In genomic region chr7:144812379-144813283, GRCh38 we compare ENCODE assay signal across 8 cellular contexts. TPM values are rescaled to one million over a fixed set of nuclear protein-coding genes. Genes with fewer than 3 reads are reported as not detected.
A peak's percentile ranks its signal among the peaks of the same experiment; 100 is the strongest.
DNase-seq lines count a peak whose midpoint lies in the region; ATAC-seq and TF ChIP-seq lines count a peak whose summit lies in the region.

No MANE protein-coding gene starts in this region.

- peaks cover 59% of the 10 kb centered on the region for H3K4me1 Mint-ChIP-seq in activated T-cell treated with anti-CD3 and anti-CD28 coated beads, Interleukin-2, amount 50 U/mL, for 72 hours (ENCODE audit: low read depth)

- no peaks in the 10 kb centered on the region for H3K36me3 ChIP-seq in SK-N-SH (replicated peaks in 1 of 2; ENCODE audit: control insufficient read depth in 1 of 2, insufficient read depth in 2 of 2, low read length in 1 of 2)

- no peaks in the 10 kb centered on the region for H3K27me3 ChIP-seq in SK-N-SH (ENCODE audit: insufficient read depth)

- H3K27ac ChIP-seq in SK-N-SH (ENCODE audit: low read depth in 2 of 2, low read length in 1 of 2): no peak overlapping the region

- TF ChIP-seq EP300 in SK-N-SH (IDR thresholded peaks at IDR 0.05; ENCODE audit: borderline replicate concordance in 1 of 2, low read depth in 1 of 2, low read length in 1 of 2): no peak

- no peak for TF ChIP-seq CTCF in SK-N-SH (IDR thresholded peaks at IDR 0.05)

- H3K27ac Mint-ChIP-seq in activated T-cell treated with anti-CD3 and anti-CD28 coated beads, Interleukin-2, amount 50 U/mL, for 72 hours: peak overlapping the region; percentile 99

- no peaks in the 10 kb centered on the region for H3K4me1 ChIP-seq in SK-N-SH (ENCODE audit: control insufficient read depth in 1 of 2, insufficient read depth in 2 of 2, low read depth in 1 of 2, low read length in 1 of 2)

- CTCF ChIA-PET in SK-N-SH (lab: Yijun Ruan, JAX): interaction anchor here (1.7 kb wide), 1 partner anchor 13 kb away, joined by 5 read pairs; no protein-coding TSS in a partner anchor

- no peaks in the 10 kb centered on the region for H3K9me3 ChIP-seq in SK-N-SH

- H4K20me1 ChIP-seq in SK-N-SH (ENCODE audit: insufficient read depth): no peaks in the 10 kb centered on the region

- no peaks in the 10 kb centered on the region for H3F3A ChIP-seq in SK-N-SH (replicated peaks; ENCODE audit: insufficient read depth)

- H3K9me2 ChIP-seq in SK-N-SH: no peaks in the 10 kb centered on the region

- H3K79me2 ChIP-seq in SK-N-SH (ENCODE audit: insufficient read depth): no peaks in the 10 kb centered on the region

- 23% methylated on average over 5 of the region's 5 CpGs for WGBS in SK-N-SH (ENCODE audit: low lambda C conversion rate)

- peaks cover 0 to 4% of the 10 kb centered on the region in 2 donors for H3K36me3 Mint-ChIP-seq in activated T-cell treated with anti-CD3 and anti-CD28 coated beads, Interleukin-2, amount 50 U/mL, for 72 hours (ENCODE audit: insufficient read depth in 2 of 2)

- POLR2A ChIA-PET in SK-N-SH (lab: Yijun Ruan, JAX): no interaction called here

- H3K9ac ChIP-seq in SK-N-SH: no peak overlapping the region

- H2AFZ ChIP-seq in SK-N-SH (ENCODE audit: low read depth): no peak overlapping the region

- H3K9me3 Mint-ChIP-seq in activated T-cell treated with anti-CD3 and anti-CD28 coated beads, Interleukin-2, amount 50 U/mL, for 72 hours: no peaks in the 10 kb centered on the region

- no peaks in the 10 kb centered on the region for H3K27me3 Mint-ChIP-seq in activated T-cell treated with anti-CD3 and anti-CD28 coated beads, Interleukin-2, amount 50 U/mL, for 72 hours (ENCODE audit: low read depth)

- H3K4me2 ChIP-seq in SK-N-SH: no peak overlapping the region

- TF ChIP-seq RAD21 in SK-N-SH (IDR thresholded peaks at IDR 0.05; ENCODE audit: low read length): no peak

- H3K4me3 ChIP-seq in SK-N-SH (ENCODE audit: low read depth in 2 of 2, low read length in 1 of 2): no peak overlapping the region

- peak; percentile 1 for DNase-seq in stimulated activated CD8-positive, alpha-beta memory T cell treated with anti-CD3 and anti-CD28 coated beads, Interleukin-12 subunit alpha, Interleukin-12 subunit beta, amount 100 ng/mL, for 4 hours (ENCODE audit: low read depth)
- DNase-seq in stimulated activated CD8-positive, alpha-beta memory T cell treated with anti-CD3 and anti-CD28 coated beads, Interleukin-4, amount 100 ng/mL, for 48 hours: no peak
- peak; percentile 36 to 45 for DNase-seq in activated T-cell treated with anti-CD3 and anti-CD28 coated beads, Interleukin-2, amount 50 U/mL, for 72 hours
- DNase-seq in superior temporal gyrus (ENCODE audit: extremely low spot score) (no peak), hypothalamus (lab: John Stamatoyannopoulos, UW) (no peak), SK-N-SH (no peak), HUDEP-2 (lab: John Stamatoyannopoulos, UW; ENCODE audit: unreplicated experiment in 76 of 76) (no peak)

- peak; percentile 74 for ATAC-seq in HG03108 (IDR thresholded peaks at IDR 0.05; ENCODE audit: unreplicated experiment)
- peak; percentile 89 to 93 for ATAC-seq in activated T-cell treated with anti-CD3 and anti-CD28 coated beads, Interleukin-2, amount 50 U/mL, for 72 hours (replicated peaks in 1 of 2)

- H3K4me3 Mint-ChIP-seq in activated T-cell treated with anti-CD3 and anti-CD28 coated beads, Interleukin-2, amount 50 U/mL, for 72 hours: peak overlapping the region; percentile 69 to 85

TF ChIP-seq in SK-N-SH, 30 proteins besides CTCF, POLR2A, EP300 and RAD21:
- TF ChIP-seq TAF1 (IDR thresholded peaks at IDR 0.05; ENCODE audit: borderline replicate concordance, low read depth, low read length): no peak
- TF ChIP-seq RCOR1 (IDR thresholded peaks at IDR 0.05; ENCODE audit: low read length): no peak
- no peak for TF ChIP-seq FOXJ3 (CRISPR knock-in tag; IDR thresholded peaks at IDR 0.05)
- TF ChIP-seq POLR2AphosphoS5 (IDR thresholded peaks at IDR 0.05; ENCODE audit: low read depth, low read length): no peak
- TF ChIP-seq USF2 (IDR thresholded peaks at IDR 0.05; ENCODE audit: borderline replicate concordance, low read depth, low read length): no peak
- no peak for TF ChIP-seq MAX (IDR thresholded peaks at IDR 0.05; ENCODE audit: low read depth)
- no peak for TF ChIP-seq CHD2 (IDR thresholded peaks at IDR 0.05; ENCODE audit: low read length, partially characterized antibody)
- TF ChIP-seq EZH2phosphoT487 (IDR thresholded peaks at IDR 0.05; ENCODE audit: borderline replicate concordance, low read depth): no peak
- TF ChIP-seq, protein P1, sequence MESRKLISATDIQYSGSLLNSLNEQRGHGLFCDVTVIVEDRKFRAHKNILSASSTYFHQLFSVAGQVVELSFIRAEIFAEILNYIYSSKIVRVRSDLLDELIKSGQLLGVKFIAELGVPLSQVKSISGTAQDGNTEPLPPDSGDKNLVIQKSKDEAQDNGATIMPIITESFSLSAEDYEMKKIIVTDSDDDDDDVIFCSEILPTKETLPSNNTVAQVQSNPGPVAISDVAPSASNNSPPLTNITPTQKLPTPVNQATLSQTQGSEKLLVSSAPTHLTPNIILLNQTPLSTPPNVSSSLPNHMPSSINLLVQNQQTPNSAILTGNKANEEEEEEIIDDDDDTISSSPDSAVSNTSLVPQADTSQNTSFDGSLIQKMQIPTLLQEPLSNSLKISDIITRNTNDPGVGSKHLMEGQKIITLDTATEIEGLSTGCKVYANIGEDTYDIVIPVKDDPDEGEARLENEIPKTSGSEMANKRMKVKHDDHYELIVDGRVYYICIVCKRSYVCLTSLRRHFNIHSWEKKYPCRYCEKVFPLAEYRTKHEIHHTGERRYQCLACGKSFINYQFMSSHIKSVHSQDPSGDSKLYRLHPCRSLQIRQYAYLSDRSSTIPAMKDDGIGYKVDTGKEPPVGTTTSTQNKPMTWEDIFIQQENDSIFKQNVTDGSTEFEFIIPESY (IDR thresholded peaks at IDR 0.05; ENCODE audit: borderline replicate concordance, low read depth): no peak
- no peak for TF ChIP-seq YY1 (IDR thresholded peaks at IDR 0.05; ENCODE audit: low read depth)
- TF ChIP-seq FOSL2 (IDR thresholded peaks at IDR 0.05; ENCODE audit: borderline replicate concordance, low read depth): no peak
- no peak for TF ChIP-seq MXI1 (IDR thresholded peaks at IDR 0.05; ENCODE audit: low read depth, low read length)
- no peak for TF ChIP-seq RFX5 (IDR thresholded peaks at IDR 0.05; ENCODE audit: low read length)
- TF ChIP-seq PBX3 (IDR thresholded peaks at IDR 0.05): no peak

RNA-seq across cellular contexts. Expression of gene TPK1, which starts 23.2 kb away (rescaled TPM):
- total RNA-seq in activated T-cell treated with anti-CD3 and anti-CD28 coated beads, Interleukin-2, amount 50 U/mL, for 72 hours: 10 to 100 TPM; 26.2 to 31.3 TPM
- polyA plus RNA-seq in SK-N-SH (2012; rRNA removed): 3.0 and 3.3 TPM in 2 replicates
- 3.1 and 4.4 TPM in 2 replicates for polyA plus RNA-seq in SK-N-SH (2012; cell fraction: cytosol; rRNA removed)
- polyA plus RNA-seq in SK-N-SH (2012; cell fraction: nucleus; rRNA removed): 3.0 TPM in 2 replicates

Comparison
In these comparisons a context has a peak if more than half of its experiments do, and no peak if none do; other contexts are left out.
1. DNase-seq: peak in stimulated activated CD8-positive, alpha-beta memory T cell treated with anti-CD3 and anti-CD28 coated beads, Interleukin-12 subunit alpha, Interleukin-12 subunit beta, amount 100 ng/mL, for 4 hours (single experiment) and activated T-cell treated with anti-CD3 and anti-CD28 coated beads, Interleukin-2, amount 50 U/mL, for 72 hours (2 of 2); none in stimulated activated CD8-positive, alpha-beta memory T cell treated with anti-CD3 and anti-CD28 coated beads, Interleukin-4, amount 100 ng/mL, for 48 hours (single experiment), superior temporal gyrus (single experiment), hypothalamus (0 of 51), SK-N-SH (single experiment) and HUDEP-2 (0 of 76).